ENCODE assay signal across 8 cellular contexts in the genomic region with DNA sequence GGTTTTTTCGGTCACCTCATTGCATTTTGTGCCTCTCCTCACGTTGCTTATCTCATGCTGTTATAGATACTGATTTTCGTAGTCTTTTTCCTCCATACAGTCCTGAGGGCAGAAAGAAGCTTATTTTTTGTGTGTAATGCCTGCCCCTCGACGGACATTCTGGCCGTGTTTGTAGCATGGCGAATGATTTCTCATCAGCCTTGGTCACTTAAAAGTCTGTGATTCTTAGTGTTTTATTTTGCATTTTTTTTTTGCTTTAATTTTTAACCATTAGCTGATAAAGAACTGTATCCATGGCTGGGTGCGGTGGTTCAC. TPM values are rescaled to one million over a fixed set of nuclear protein-coding genes. Genes with fewer than 3 reads are reported as not detected.
A peak's percentile ranks its signal among the peaks of the same experiment; 100 is the strongest.
DNase-seq lines count a peak whose midpoint lies in the region; ATAC-seq and TF ChIP-seq lines count a peak whose summit lies in the region.

No MANE protein-coding gene starts in this region.

- peaks cover 0 to 33% (median 29%) of the 10 kb centered on the region in 11 experiments; a peak in 19 of 22 replicates for H3K36me3 ChIP-seq in BLaER1 treated with 17β-estradiol and CSF1 and Interleukin-3, amounts not matched to agents 10 nM and 100 nM
- peaks cover 5% of the 10 kb centered on the region for H3K36me3 ChIP-seq in H7 (replicated peaks; ENCODE audit: control insufficient read depth, insufficient read depth, low read length)
- no peaks in the 10 kb centered on the region for H3K36me3 ChIP-seq in cardiac muscle cell

- peak overlapping the region in 8 of 11 experiments; percentile 75 to 84 (median 80); a peak in 11 of 22 replicates for H3K9ac ChIP-seq in BLaER1 treated with 17β-estradiol and CSF1 and Interleukin-3, amounts not matched to agents 10 nM and 100 nM

- peaks cover 0 to 17% (median 4%) of the 10 kb centered on the region in 11 experiments; a peak in 5 of 22 replicates for H4K20me1 ChIP-seq in BLaER1 treated with 17β-estradiol and CSF1 and Interleukin-3, amounts not matched to agents 10 nM and 100 nM

- peaks cover 0 to 23% (median 11%) of the 10 kb centered on the region in 11 experiments; a peak in 15 of 22 replicates for H3K9me3 ChIP-seq in BLaER1 treated with 17β-estradiol and CSF1 and Interleukin-3, amounts not matched to agents 10 nM and 100 nM (replicated peaks in 1 of 11)
- H3K9me3 ChIP-seq in cardiac muscle cell (ENCODE audit: low read depth): no peaks in the 10 kb centered on the region

- DNase-seq in H7: no peak
- no peak for DNase-seq in cardiac muscle cell (ENCODE audit: low read depth in 1 of 2, low spot score in 1 of 2)
- no peak for DNase-seq in stimulated activated effector memory CD8-positive, alpha-beta T cell treated with anti-CD3 and anti-CD28 coated beads, Interleukin-12 subunit alpha, Interleukin-12 subunit beta, amount 100 ng/mL, for 72 hours (ENCODE audit: low spot score in 2 of 2)
- DNase-seq in NCI-H2227 treated with DMSO at 0.1 percent for 48 hours (lab: John Stamatoyannopoulos, UW): no peak
- no peak for DNase-seq in T1000 (lab: John Stamatoyannopoulos, UW)
- no peak for DNase-seq in iPS-NIHi7 (ENCODE audit: extremely low spot score)

- H3K27me3 ChIP-seq in BLaER1 treated with 17β-estradiol and CSF1 and Interleukin-3, amounts not matched to agents 10 nM and 100 nM: no peaks in the 10 kb centered on the region; a peak in 1 of 22 replicates
- H3K27me3 ChIP-seq in H7 (ENCODE audit: control insufficient read depth, insufficient read depth, low read length) (peaks cover 3% of the 10 kb centered on the region; the same call in 1 of the 2 replicates), cardiac muscle cell (no peaks in the 10 kb centered on the region)

- H3K27ac ChIP-seq in BLaER1 treated with 17β-estradiol and CSF1 and Interleukin-3, amounts not matched to agents 10 nM and 100 nM: peak overlapping the region in 8 of 11 experiments; percentile 52 to 78 (median 72); a peak in 9 of 22 replicates
- H3K27ac ChIP-seq in cardiac muscle cell: no peak overlapping the region

- H3K4me1 ChIP-seq in BLaER1 treated with 17β-estradiol and CSF1 and Interleukin-3, amounts not matched to agents 10 nM and 100 nM: peaks cover 9 to 28% (median 15%) of the 10 kb centered on the region in 10 experiments; a peak in 19 of 20 replicates
- H3K4me1 ChIP-seq in cardiac muscle cell (ENCODE audit: low read depth): peaks cover 6% of the 10 kb centered on the region

- peaks cover 30% of the 10 kb centered on the region for H3K4me1 Mint-ChIP-seq in stimulated activated effector memory CD8-positive, alpha-beta T cell treated with anti-CD3 and anti-CD28 coated beads, Interleukin-12 subunit alpha, Interleukin-12 subunit beta, amount 100 ng/mL, for 72 hours

- peak overlapping the region; percentile 98 for H3K27ac Mint-ChIP-seq in stimulated activated effector memory CD8-positive, alpha-beta T cell treated with anti-CD3 and anti-CD28 coated beads, Interleukin-12 subunit alpha, Interleukin-12 subunit beta, amount 100 ng/mL, for 72 hours

- H3K9me3 Mint-ChIP-seq in stimulated activated effector memory CD8-positive, alpha-beta T cell treated with anti-CD3 and anti-CD28 coated beads, Interleukin-12 subunit alpha, Interleukin-12 subunit beta, amount 100 ng/mL, for 72 hours: no peaks in the 10 kb centered on the region

- H3K4me3 Mint-ChIP-seq in stimulated activated effector memory CD8-positive, alpha-beta T cell treated with anti-CD3 and anti-CD28 coated beads, Interleukin-12 subunit alpha, Interleukin-12 subunit beta, amount 100 ng/mL, for 72 hours: peak overlapping the region; percentile 93

- ATAC-seq in SK-N-SH treated with all-trans-retinoic acid at 6 μM for 48 hours: peak; percentile 4
- ATAC-seq in stimulated activated effector memory CD8-positive, alpha-beta T cell treated with anti-CD3 and anti-CD28 coated beads, Interleukin-12 subunit alpha, Interleukin-12 subunit beta, amount 100 ng/mL, for 72 hours: peak; percentile 27

- H3K4me3 ChIP-seq in BLaER1 treated with 17β-estradiol and CSF1 and Interleukin-3, amounts not matched to agents 10 nM and 100 nM: peak overlapping the region; percentile 65 to 80 (median 72)
- H3K4me3 ChIP-seq in H7 (ENCODE audit: insufficient read depth, low read depth, low read length): peak overlapping the region; percentile 72; the same call in 1 of the 2 replicates
- H3K4me3 ChIP-seq in cardiac muscle cell: peak overlapping the region; percentile 68

- H3K4me2 ChIP-seq in BLaER1 treated with 17β-estradiol and CSF1 and Interleukin-3, amounts not matched to agents 10 nM and 100 nM: peak overlapping the region; percentile 62 to 85 (median 79); a peak in 21 of 22 replicates

- no peak for TF ChIP-seq CTCF in cardiac muscle cell (IDR thresholded peaks at IDR 0.05; ENCODE audit: low read depth, low read length)

- H3K36me3 Mint-ChIP-seq in stimulated activated effector memory CD8-positive, alpha-beta T cell treated with anti-CD3 and anti-CD28 coated beads, Interleukin-12 subunit alpha, Interleukin-12 subunit beta, amount 100 ng/mL, for 72 hours: peaks cover 40% of the 10 kb centered on the region

TF ChIP-seq in SK-N-SH treated with all-trans-retinoic acid at 6 μM for 48 hours, 23 proteins besides CTCF, POLR2A, EP300 and RAD21:
- TF ChIP-seq, protein P1, sequence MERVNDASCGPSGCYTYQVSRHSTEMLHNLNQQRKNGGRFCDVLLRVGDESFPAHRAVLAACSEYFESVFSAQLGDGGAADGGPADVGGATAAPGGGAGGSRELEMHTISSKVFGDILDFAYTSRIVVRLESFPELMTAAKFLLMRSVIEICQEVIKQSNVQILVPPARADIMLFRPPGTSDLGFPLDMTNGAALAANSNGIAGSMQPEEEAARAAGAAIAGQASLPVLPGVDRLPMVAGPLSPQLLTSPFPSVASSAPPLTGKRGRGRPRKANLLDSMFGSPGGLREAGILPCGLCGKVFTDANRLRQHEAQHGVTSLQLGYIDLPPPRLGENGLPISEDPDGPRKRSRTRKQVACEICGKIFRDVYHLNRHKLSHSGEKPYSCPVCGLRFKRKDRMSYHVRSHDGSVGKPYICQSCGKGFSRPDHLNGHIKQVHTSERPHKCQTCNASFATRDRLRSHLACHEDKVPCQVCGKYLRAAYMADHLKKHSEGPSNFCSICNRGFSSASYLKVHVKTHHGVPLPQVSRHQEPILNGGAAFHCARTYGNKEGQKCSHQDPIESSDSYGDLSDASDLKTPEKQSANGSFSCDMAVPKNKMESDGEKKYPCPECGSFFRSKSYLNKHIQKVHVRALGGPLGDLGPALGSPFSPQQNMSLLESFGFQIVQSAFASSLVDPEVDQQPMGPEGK (CRISPR knock-in tag; IDR thresholded peaks at IDR 0.05; ENCODE audit: borderline replicate concordance): no peak
- TF ChIP-seq ZFP30 (CRISPR knock-in tag; IDR thresholded peaks at IDR 0.05): no peak
- TF ChIP-seq GLIS3 (CRISPR knock-in tag; IDR thresholded peaks at IDR 0.05): no peak
- TF ChIP-seq ZNF565 (CRISPR knock-in tag; conservative IDR thresholded peaks at IDR 0.05; ENCODE audit: low read depth): no peak
- TF ChIP-seq, protein P2, sequence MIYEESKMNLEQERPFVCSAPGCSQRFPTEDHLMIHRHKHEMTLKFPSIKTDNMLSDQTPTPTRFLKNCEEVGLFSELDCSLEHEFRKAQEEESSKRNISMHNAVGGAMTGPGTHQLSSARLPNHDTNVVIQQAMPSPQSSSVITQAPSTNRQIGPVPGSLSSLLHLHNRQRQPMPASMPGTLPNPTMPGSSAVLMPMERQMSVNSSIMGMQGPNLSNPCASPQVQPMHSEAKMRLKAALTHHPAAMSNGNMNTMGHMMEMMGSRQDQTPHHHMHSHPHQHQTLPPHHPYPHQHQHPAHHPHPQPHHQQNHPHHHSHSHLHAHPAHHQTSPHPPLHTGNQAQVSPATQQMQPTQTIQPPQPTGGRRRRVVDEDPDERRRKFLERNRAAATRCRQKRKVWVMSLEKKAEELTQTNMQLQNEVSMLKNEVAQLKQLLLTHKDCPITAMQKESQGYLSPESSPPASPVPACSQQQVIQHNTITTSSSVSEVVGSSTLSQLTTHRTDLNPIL (CRISPR knock-in tag; IDR thresholded peaks at IDR 0.05; ENCODE audit: low read depth): no peak
- TF ChIP-seq RARB (CRISPR knock-in tag; IDR thresholded peaks at IDR 0.05): no peak
- TF ChIP-seq OSR1 (CRISPR knock-in tag; IDR thresholded peaks at IDR 0.05): no peak
- TF ChIP-seq TOX (CRISPR knock-in tag; IDR thresholded peaks at IDR 0.05; ENCODE audit: borderline replicate concordance): no peak
- TF ChIP-seq, protein P3, sequence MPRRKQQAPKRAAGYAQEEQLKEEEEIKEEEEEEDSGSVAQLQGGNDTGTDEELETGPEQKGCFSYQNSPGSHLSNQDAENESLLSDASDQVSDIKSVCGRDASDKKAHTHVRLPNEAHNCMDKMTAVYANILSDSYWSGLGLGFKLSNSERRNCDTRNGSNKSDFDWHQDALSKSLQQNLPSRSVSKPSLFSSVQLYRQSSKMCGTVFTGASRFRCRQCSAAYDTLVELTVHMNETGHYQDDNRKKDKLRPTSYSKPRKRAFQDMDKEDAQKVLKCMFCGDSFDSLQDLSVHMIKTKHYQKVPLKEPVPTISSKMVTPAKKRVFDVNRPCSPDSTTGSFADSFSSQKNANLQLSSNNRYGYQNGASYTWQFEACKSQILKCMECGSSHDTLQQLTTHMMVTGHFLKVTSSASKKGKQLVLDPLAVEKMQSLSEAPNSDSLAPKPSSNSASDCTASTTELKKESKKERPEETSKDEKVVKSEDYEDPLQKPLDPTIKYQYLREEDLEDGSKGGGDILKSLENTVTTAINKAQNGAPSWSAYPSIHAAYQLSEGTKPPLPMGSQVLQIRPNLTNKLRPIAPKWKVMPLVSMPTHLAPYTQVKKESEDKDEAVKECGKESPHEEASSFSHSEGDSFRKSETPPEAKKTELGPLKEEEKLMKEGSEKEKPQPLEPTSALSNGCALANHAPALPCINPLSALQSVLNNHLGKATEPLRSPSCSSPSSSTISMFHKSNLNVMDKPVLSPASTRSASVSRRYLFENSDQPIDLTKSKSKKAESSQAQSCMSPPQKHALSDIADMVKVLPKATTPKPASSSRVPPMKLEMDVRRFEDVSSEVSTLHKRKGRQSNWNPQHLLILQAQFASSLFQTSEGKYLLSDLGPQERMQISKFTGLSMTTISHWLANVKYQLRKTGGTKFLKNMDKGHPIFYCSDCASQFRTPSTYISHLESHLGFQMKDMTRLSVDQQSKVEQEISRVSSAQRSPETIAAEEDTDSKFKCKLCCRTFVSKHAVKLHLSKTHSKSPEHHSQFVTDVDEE (CRISPR knock-in tag; IDR thresholded peaks at IDR 0.05): no peak
- TF ChIP-seq SNAI2 (CRISPR knock-in tag; IDR thresholded peaks at IDR 0.05): no peak
- no peak for TF ChIP-seq ZFP3 (CRISPR knock-in tag; IDR thresholded peaks at IDR 0.05)
- no peak for TF ChIP-seq ISL1 (CRISPR knock-in tag; IDR thresholded peaks at IDR 0.05)

RNA-seq across cellular contexts. Expression of a gene that starts 0.5 kb away (rescaled TPM):
- 32.8 and 40.0 TPM in 2 replicates for total RNA-seq in H7 (2014; rRNA removed; shearing (Covaris generic))
- total RNA-seq in cardiac muscle cell: 7.1 and 10.4 TPM in 2 replicates
- polyA plus RNA-seq in cardiac muscle cell: 9.0 and 11.9 TPM in 2 replicates

RNA-seq across cellular contexts. Expression of a gene that starts 39.1 kb away (rescaled TPM):
- 3.5 and 4.1 TPM in 2 replicates for total RNA-seq in H7 (2014; rRNA removed; shearing (Covaris generic))
- total RNA-seq in cardiac muscle cell: 7.7 and 8.5 TPM in 2 replicates
- polyA plus RNA-seq in cardiac muscle cell: 3.3 and 5.3 TPM in 2 replicates
